In genomic region chr6:30556006-30556713, GRCh38 we compare ENCODE assay signal across 1 cellular context.
TF ChIP-seq lines count a peak whose summit lies in the region.

TSS of gene GNL1 (minus strand) at chr6:30556489. CDS start at chr6:30556203, 286 bp downstream.

TF ChIP-seq in HEK293, 187 proteins besides CTCF, POLR2A, EP300 and RAD21 (continued from another document and continues in another):
- no peak for TF ChIP-seq ZNF621 (tag by site-specific recombination; IDR thresholded peaks at IDR 0.05)
- TF ChIP-seq ZNF146 (tag by site-specific recombination; IDR thresholded peaks at IDR 0.05) = peak; percentile 4; the same call in 1 of the 2 replicates
- no peak for TF ChIP-seq ZNF37A (tag by site-specific recombination; IDR thresholded peaks at IDR 0.05)
- TF ChIP-seq ZNF398 (tag by site-specific recombination; IDR thresholded peaks at IDR 0.05) = peak; percentile 70
- no peak for TF ChIP-seq ZNF658 (tag by site-specific recombination; IDR thresholded peaks at IDR 0.05)
- no peak for TF ChIP-seq ZNF791 (tag by site-specific recombination; IDR thresholded peaks at IDR 0.05)
- no peak for TF ChIP-seq MYNN (tag by site-specific recombination; IDR thresholded peaks at IDR 0.05; ENCODE audit: borderline replicate concordance)
- no peak for TF ChIP-seq ZNF664 (tag by site-specific recombination; IDR thresholded peaks at IDR 0.05)
- no peak for TF ChIP-seq SCRT2 (tag by site-specific recombination; IDR thresholded peaks at IDR 0.05)
- peak; percentile 91 for TF ChIP-seq ZBTB26 (tag by site-specific recombination; optimal IDR thresholded peaks at IDR 0.05)
- no peak for TF ChIP-seq ZNF248 (tag by site-specific recombination; IDR thresholded peaks at IDR 0.05)
- peak; percentile 5; the same call in 1 of the 2 replicates for TF ChIP-seq ZBTB48 (tag by site-specific recombination; IDR thresholded peaks at IDR 0.05)
- TF ChIP-seq ELK4 (IDR thresholded peaks at IDR 0.05; ENCODE audit: borderline replicate concordance, low read depth, low read length) = no peak
- no peak for TF ChIP-seq ZNF19 (tag by site-specific recombination; IDR thresholded peaks at IDR 0.05; ENCODE audit: low read depth)
- no peak for TF ChIP-seq ZSCAN30 (tag by site-specific recombination; IDR thresholded peaks at IDR 0.05)
- TF ChIP-seq ZNF626 (tag by site-specific recombination; IDR thresholded peaks at IDR 0.05) = no peak
- peak; percentile 42; the same call in 1 of the 2 replicates for TF ChIP-seq ZNF639 (tag by site-specific recombination; IDR thresholded peaks at IDR 0.05)
- no peak; the same call in 1 of the 2 replicates for TF ChIP-seq ZNF777 (tag by site-specific recombination; IDR thresholded peaks at IDR 0.05; ENCODE audit: borderline replicate concordance)
- TF ChIP-seq ZNF521 (tag by site-specific recombination; IDR thresholded peaks at IDR 0.05) = no peak
- TF ChIP-seq KLF7 (tag by site-specific recombination; IDR thresholded peaks at IDR 0.05; ENCODE audit: borderline replicate concordance) = peak; percentile 13; the same call in 1 of the 2 replicates
- no peak for TF ChIP-seq RBAK (tag by site-specific recombination; IDR thresholded peaks at IDR 0.05)
- TF ChIP-seq ZNF341 (tag by site-specific recombination; IDR thresholded peaks at IDR 0.05; ENCODE audit: low read depth) = no peak
- TF ChIP-seq ZNF580 (tag by site-specific recombination; IDR thresholded peaks at IDR 0.05) = 0 out of 2 replicates have a peak, but pooled peaks have one; percentile 12
- TF ChIP-seq ZBTB7A (tag by site-specific recombination; IDR thresholded peaks at IDR 0.05; ENCODE audit: low read depth) = peak; percentile 75
- TF ChIP-seq ZSCAN16 (tag by site-specific recombination; IDR thresholded peaks at IDR 0.05) = no peak
- TF ChIP-seq ZNF530 (tag by site-specific recombination; IDR thresholded peaks at IDR 0.05; ENCODE audit: low read depth) = no peak
- TF ChIP-seq HIC1 (tag by site-specific recombination; IDR thresholded peaks at IDR 0.05) = peak; percentile 85
- peak; percentile 96 for TF ChIP-seq ZXDB (tag by site-specific recombination; IDR thresholded peaks at IDR 0.05)
- TF ChIP-seq HOXA7 (CRISPR knock-in tag; IDR thresholded peaks at IDR 0.05; ENCODE audit: borderline replicate concordance) = no peak
- TF ChIP-seq ZNF335 (tag by site-specific recombination; conservative IDR thresholded peaks at IDR 0.05) = peak; percentile 82
- peak; percentile 15 for TF ChIP-seq ZBTB11 (tag by site-specific recombination; conservative IDR thresholded peaks at IDR 0.05; ENCODE audit: low read depth)
- TF ChIP-seq ZNF175 (tag by site-specific recombination; IDR thresholded peaks at IDR 0.05) = no peak
- peak; percentile 88 for TF ChIP-seq ZNF10 (tag by site-specific recombination; IDR thresholded peaks at IDR 0.05)
- peak; percentile 89 for TF ChIP-seq ZIC2 (tag by site-specific recombination; IDR thresholded peaks at IDR 0.05)
- TF ChIP-seq ZNF654 (tag by site-specific recombination; IDR thresholded peaks at IDR 0.05; ENCODE audit: low read depth) = no peak
- TF ChIP-seq ZEB2 (tag by site-specific recombination; IDR thresholded peaks at IDR 0.05) = peak; percentile 90
- no peak for TF ChIP-seq MEIS1 (CRISPR knock-in tag; IDR thresholded peaks at IDR 0.05; ENCODE audit: borderline replicate concordance)
- TF ChIP-seq ZBTB21 (tag by site-specific recombination; IDR thresholded peaks at IDR 0.05) = peak; percentile 95
- TF ChIP-seq ZSCAN23 (tag by site-specific recombination; IDR thresholded peaks at IDR 0.05) = peak; percentile 43; the same call in 1 of the 2 replicates
- TF ChIP-seq ZFHX2 (tag by site-specific recombination; conservative IDR thresholded peaks at IDR 0.05) = peak; percentile 93
- TF ChIP-seq ZSCAN18 (tag by site-specific recombination; IDR thresholded peaks at IDR 0.05) = no peak
- TF ChIP-seq ZNF433 (tag by site-specific recombination; IDR thresholded peaks at IDR 0.05; ENCODE audit: low read depth) = no peak
- no peak for TF ChIP-seq ZNF548 (tag by site-specific recombination; IDR thresholded peaks at IDR 0.05)
- peak; percentile 27; the same call in 1 of the 2 replicates for TF ChIP-seq ZNF600 (tag by site-specific recombination; IDR thresholded peaks at IDR 0.05)
- peak; percentile 68; the same call in 1 of the 2 replicates for TF ChIP-seq ZNF366 (tag by site-specific recombination; conservative IDR thresholded peaks at IDR 0.05)
- TF ChIP-seq ZBTB17 (tag by site-specific recombination; IDR thresholded peaks at IDR 0.05) = peak; percentile 7; the same call in 1 of the 2 replicates
- no peak for TF ChIP-seq ZNF23 (tag by site-specific recombination; IDR thresholded peaks at IDR 0.05; ENCODE audit: borderline replicate concordance)
- no peak for TF ChIP-seq ZBTB1 (tag by site-specific recombination; IDR thresholded peaks at IDR 0.05)
- no peak; the same call in 1 of the 2 replicates for TF ChIP-seq BCL11A (tag by site-specific recombination; IDR thresholded peaks at IDR 0.05; ENCODE audit: low read depth)
- no peak for TF ChIP-seq REST (tag by site-specific recombination; IDR thresholded peaks at IDR 0.05)
- TF ChIP-seq ZNF561 (tag by site-specific recombination; IDR thresholded peaks at IDR 0.05; ENCODE audit: borderline replicate concordance) = no peak
- no peak for TF ChIP-seq ZNF610 (tag by site-specific recombination; IDR thresholded peaks at IDR 0.05; ENCODE audit: borderline replicate concordance)
- no peak for TF ChIP-seq ZNF140 (tag by site-specific recombination; IDR thresholded peaks at IDR 0.05)
- TF ChIP-seq ZNF404 (tag by site-specific recombination; IDR thresholded peaks at IDR 0.05) = no peak
